9 cellular contexts compared by ENCODE assay signal in the genomic region with DNA sequence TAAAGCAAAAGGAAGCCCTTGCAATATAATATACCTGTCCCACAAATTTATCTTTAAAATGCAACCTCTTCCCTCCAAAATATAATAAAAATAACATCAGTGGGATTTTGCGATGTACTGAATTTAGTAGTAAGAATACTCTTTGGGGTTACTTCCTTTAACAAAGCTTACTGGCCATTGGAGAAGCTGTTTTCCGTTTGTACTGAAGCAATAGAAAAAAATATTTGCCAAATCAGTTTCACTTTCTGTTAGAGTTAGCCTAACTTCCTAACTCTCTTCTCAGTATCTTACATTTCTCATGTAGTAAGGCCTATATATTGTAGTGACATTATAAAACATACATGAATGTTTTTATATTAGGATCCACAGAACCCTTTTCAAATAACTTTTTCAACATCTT. TPM values are rescaled to one million over a fixed set of nuclear protein-coding genes. Genes with fewer than 3 reads are reported as not detected.
DNase-seq lines count a peak whose midpoint lies in the region; ATAC-seq and TF ChIP-seq lines count a peak whose summit lies in the region.
"Had no signal": no experiment of that assay in that cellular context is flagged by ENCODE, and none has a peak within 500 bp of the region (broad histone marks: within the 10 kb centered on the region; RNA-seq: fewer than 3 reads in every experiment).

No MANE protein-coding gene starts in this region.

- H3K27ac ChIP-seq in DND-41 (ENCODE audit: low read length), result peak overlapping the region; percentile 83

- peak overlapping the region; percentile 71 for H3K4me2 ChIP-seq in DND-41 (ENCODE audit: insufficient read depth, low read length)

- peak; percentile 22 for ATAC-seq in DND-41 (ENCODE audit: insufficient read depth, low read depth)
- peak in 1 of 3 donors; percentile 4 for ATAC-seq in natural killer cell
- no peak for ATAC-seq in HG03159 (IDR thresholded peaks at IDR 0.05; ENCODE audit: unreplicated experiment)

- H3K9ac ChIP-seq in DND-41 (ENCODE audit: low read depth, low read length), result peak overlapping the region; percentile 54

- intact Hi-C loops in natural killer cell (cut with micrococcal nuclease), result no loop called here

- H3K36me3 Mint-ChIP-seq in chondrocyte (ENCODE audit: low read depth) (peaks cover 10% of the 10 kb centered on the region), natural killer cell (no peaks in the 10 kb centered on the region)

- peak overlapping the region; percentile 65 for H3K27ac Mint-ChIP-seq in chondrocyte (ENCODE audit: unreplicated experiment)
- peak overlapping the region; percentile 93 to 94 for H3K27ac Mint-ChIP-seq in natural killer cell

- H3K9me3 Mint-ChIP-seq in chondrocyte (ENCODE audit: low read depth) (no peaks in the 10 kb centered on the region), natural killer cell (no peaks in the 10 kb centered on the region)

- no peak overlapping the region; the same call in 1 of the 2 replicates for H2AFZ ChIP-seq in DND-41 (ENCODE audit: low read depth, low read length)

- H3K4me3 Mint-ChIP-seq in chondrocyte (ENCODE audit: unreplicated experiment) (no peak overlapping the region), natural killer cell (peak overlapping the region; percentile 96)

- peaks cover 54% of the 10 kb centered on the region for H3K36me3 ChIP-seq in DND-41 (ENCODE audit: insufficient read depth, low read length)

- H3K4me1 Mint-ChIP-seq in chondrocyte (ENCODE audit: low read depth) (peaks cover 52% of the 10 kb centered on the region), natural killer cell (peaks cover 73 to 87% of the 10 kb centered on the region in 2 donors)

- H3K4me3 ChIP-seq in DND-41 (ENCODE audit: low read depth in 1 of 2, low read length in 2 of 2) (peak overlapping the region; percentile 10 to 51; a peak in 3 of 4 replicates), NB4 (ENCODE audit: low read depth, low read length) (peak overlapping the region; percentile 56)

- H4K20me1 ChIP-seq in DND-41 (ENCODE audit: insufficient read depth, low read length), result peaks cover 45% of the 10 kb centered on the region

- peaks cover 87% of the 10 kb centered on the region for H3K79me2 ChIP-seq in DND-41 (ENCODE audit: insufficient read depth, low read length)

- TF ChIP-seq CTCF in DND-41 (IDR thresholded peaks at IDR 0.05; ENCODE audit: borderline replicate concordance, extremely low read depth, low read length, poor library complexity, severe bottlenecking) (no peak), NB4 (IDR thresholded peaks at IDR 0.05; ENCODE audit: low read depth, low read length) (no peak), chondrocyte (IDR thresholded peaks at IDR 0.05) (no peak), natural killer cell (IDR thresholded peaks at IDR 0.05) (no peak)

- H3K27me3 Mint-ChIP-seq in chondrocyte (ENCODE audit: low read depth) (no peaks in the 10 kb centered on the region), natural killer cell (ENCODE audit: low read depth in 2 of 2) (no peaks in the 10 kb centered on the region)

- DNase-seq in DND-41, result no peak
- DNase-seq in NB4 (ENCODE audit: low read depth), result peak; percentile 64
- no peak for DNase-seq in chondrocyte (ENCODE audit: low spot score)
- DNase-seq in natural killer cell, result no peak
- DNase-seq in NCI-H524 (lab: John Stamatoyannopoulos, UW), result no peak
- no peak for DNase-seq in DMS53 (lab: John Stamatoyannopoulos, UW)
- DNase-seq in RKO (ENCODE audit: low spot score), result no peak
- DNase-seq: posterior cingulate gyrus had no signal

- no peaks in the 10 kb centered on the region for H3K9me3 ChIP-seq in DND-41 (ENCODE audit: insufficient read depth, low read length, severe bottlenecking)

- TF ChIP-seq POLR2A in NB4 (IDR thresholded peaks at IDR 0.05; ENCODE audit: extremely low read depth, insufficient read length), result no peak

- H3K27me3 ChIP-seq in DND-41 (ENCODE audit: insufficient read depth, low read length, poor library complexity), result no peaks in the 10 kb centered on the region

- peaks cover 50% of the 10 kb centered on the region for H3K4me1 ChIP-seq in DND-41 (ENCODE audit: insufficient read depth, low read length)

RNA-seq across cellular contexts. Expression of a gene that starts 3.7 kb away (rescaled TPM):
- total RNA-seq in chondrocyte (78.2 to 94.1 TPM (median 83.8 TPM) in 3 replicates), natural killer cell (100 to 1,000 TPM; 162 to 208 (median 191) TPM)
